15 cellular contexts compared by ENCODE assay signal in the genomic region with DNA sequence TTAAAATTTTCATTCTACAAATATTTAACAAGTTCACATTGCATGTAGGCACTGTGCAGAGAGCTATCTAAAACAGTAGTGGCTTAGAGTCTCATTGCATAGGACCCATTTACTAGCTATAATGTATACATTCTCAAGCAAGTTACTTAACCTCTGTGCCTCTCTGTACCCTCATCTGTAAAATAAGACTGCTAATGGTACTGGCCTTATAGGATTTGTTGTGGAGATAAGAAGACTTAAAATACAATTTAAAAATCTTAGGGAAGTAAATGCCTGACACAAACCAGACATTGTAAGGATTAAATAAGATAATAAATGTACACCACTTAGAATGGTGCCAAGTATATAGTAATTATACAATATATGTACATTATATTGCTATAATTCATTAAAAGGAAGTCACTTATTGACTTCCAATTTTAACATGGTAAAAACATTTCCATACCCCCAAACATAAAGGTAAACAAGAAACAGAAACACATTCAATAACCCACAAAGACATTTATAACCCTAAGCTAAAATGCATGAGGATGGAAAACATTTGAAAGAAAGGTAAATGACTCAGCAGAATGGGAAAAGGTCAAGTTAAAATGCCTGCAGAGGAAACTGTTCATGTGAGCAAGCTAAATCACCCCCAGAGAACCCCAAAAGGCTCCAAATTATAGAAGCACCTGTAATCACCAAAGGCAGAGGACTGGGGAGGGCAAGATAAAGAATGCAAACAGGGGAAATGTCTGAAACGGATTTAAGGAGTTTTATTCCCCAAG. TPM values are rescaled to one million over a fixed set of nuclear protein-coding genes. Genes with fewer than 3 reads are reported as not detected.
DNase-seq lines count a peak whose midpoint lies in the region; ATAC-seq, FAIRE-seq and TF ChIP-seq lines count a peak whose summit lies in the region.
"Had no signal": no experiment of that assay in that cellular context is flagged by ENCODE, and none has a peak within 500 bp of the region (broad histone marks: within the 10 kb centered on the region; RNA-seq: fewer than 3 reads in every experiment).

No MANE protein-coding gene starts in this region.

- TF ChIP-seq EP300 in A549 (IDR thresholded peaks at IDR 0.05): no peak

- H3K9me3 ChIP-seq in A549 (no peaks in the 10 kb centered on the region), uterus (no peaks in the 10 kb centered on the region)
- H3K9me3 ChIP-seq: colonic mucosa, SK-N-SH had no signal

- no peaks in the 10 kb centered on the region for H3K36me3 ChIP-seq in uterus
- H3K36me3 ChIP-seq: colonic mucosa, spleen had no signal

- H3K27me3 ChIP-seq in uterus: no peaks in the 10 kb centered on the region
- H3K27me3 ChIP-seq: colonic mucosa, spleen had no signal

- 12% methylated on average over 1 of the region's 1 CpG for WGBS in A549 (ENCODE audit: missing lambda C conversion rate)

- TF ChIP-seq CTCF in A549 (IDR thresholded peaks at IDR 0.05) (no peak), D721Med (IDR thresholded peaks at IDR 0.05; ENCODE audit: insufficient read depth, missing control alignments) (no peak), fibroblast of villous mesenchyme (IDR thresholded peaks at IDR 0.05; ENCODE audit: insufficient read depth, low read depth, low read length) (no peak), uterus (IDR thresholded peaks at IDR 0.05) (no peak)

- in situ Hi-C loops in SK-MEL-5 (cut with HindIII; ENCODE audit: low pct_unique_long_range_greater_than_20kb, low sequenced_read_pairs): no loop called here

- no peak for ATAC-seq in A549
- no peak for ATAC-seq in HG02970 (IDR thresholded peaks at IDR 0.05; ENCODE audit: low FRiP score, unreplicated experiment)

- DNase-seq in A549 (ENCODE audit: low read depth in 1 of 2, low spot score in 1 of 2): peak in 1 of 2 experiments; percentile 10
- DNase-seq in D721Med (ENCODE audit: insufficient read length, low spot score): no peak
- DNase-seq in SK-MEL-5 (ENCODE audit: low read depth, low spot score): peak; percentile 6
- peak; percentile 51 for DNase-seq in fibroblast of villous mesenchyme (ENCODE audit: low read depth)
- no peak for DNase-seq in NCI-H1105 treated with DMSO at 0.1 percent for 48 hours (lab: John Stamatoyannopoulos, UW)
- no peak for DNase-seq in uterus
- DNase-seq: activated CD8-positive, alpha-beta memory T cell treated with anti-CD3 and anti-CD28 coated beads, Interleukin-2, amount 50 U/mL, for 48 hours; anterior cingulate cortex; colonic mucosa; NCI-H1092; SK-N-SH; spleen; substantia nigra had no signal

- peaks cover 16% of the 10 kb centered on the region for H3K4me1 ChIP-seq in A549
- no peaks in the 10 kb centered on the region for H3K4me1 ChIP-seq in uterus
- H3K4me1 ChIP-seq: colonic mucosa had no signal

- H3K4me2 ChIP-seq in A549: peak overlapping the region; percentile 52
- H3K4me2 ChIP-seq: SK-N-SH had no signal

- CTCF ChIA-PET in A549 (lab: Yijun Ruan, JAX): interaction anchor here (0.5 to 1.0 kb wide), 2 partner anchors 18 to 296 kb away, joined by 3 read pairs; no protein-coding TSS in a partner anchor

- intact Hi-C loops in uterus (cut with DNase I; ENCODE audit: low total_unique reads): no loop called here

- POLR2A ChIA-PET in A549 (lab: Yijun Ruan, JAX): interaction anchor here (0.6 kb wide), 1 partner anchor 119 kb away, joined by 5 read pairs; no protein-coding TSS in a partner anchor

- no peak for TF ChIP-seq RAD21 in A549 (conservative IDR thresholded peaks at IDR 0.05 in 1 of 2, IDR thresholded peaks at IDR 0.05 in 1 of 2)

- FAIRE-seq in A549 (lab: Jason Lieb, UNC) (no peak), D721Med (lab: Jason Lieb, UNC) (peak; percentile 38)

- H3K4me3 ChIP-seq in A549: no peak overlapping the region
- no peak overlapping the region for H3K4me3 ChIP-seq in fibroblast of villous mesenchyme (ENCODE audit: low read depth, low read length)
- no peak overlapping the region for H3K4me3 ChIP-seq in uterus
- H3K4me3 ChIP-seq: colonic mucosa, spleen had no signal

- H3K27ac ChIP-seq in A549 (peak overlapping the region; percentile 60 to 75), uterus (no peak overlapping the region)
- H3K27ac ChIP-seq: C4-2B, colonic mucosa, spleen had no signal

- TF ChIP-seq POLR2A in A549 (IDR thresholded peaks at IDR 0.05; ENCODE audit: low read length): no peak
- no peak for TF ChIP-seq POLR2A in uterus (IDR thresholded peaks at IDR 0.05)

TF ChIP-seq in A549, 52 proteins besides CTCF, POLR2A, EP300 and RAD21:
- TF ChIP-seq MAFK (IDR thresholded peaks at IDR 0.05; ENCODE audit: partially characterized antibody) (peak; percentile 89), PBX3 (IDR thresholded peaks at IDR 0.05) (no peak), NFE2L2 (conservative IDR thresholded peaks at IDR 0.05; ENCODE audit: low read length) (peak; percentile 55), HEYL (CRISPR knock-in tag; IDR thresholded peaks at IDR 0.05) (no peak)

RNA-seq across cellular contexts. Expression of gene RPS6KA5, which starts 30.8 kb away (rescaled TPM):
- polyA plus RNA-seq in A549 (2011; rRNA removed): 3.6 and 4.1 TPM in 2 replicates
- 0.89 and 1.1 TPM in 2 replicates for polyA plus RNA-seq in A549 (2012; cell fraction: cytosol; rRNA removed)
- 0.74 and 1.1 TPM in 2 replicates for polyA plus RNA-seq in A549 (2012; cell fraction: nucleus; rRNA removed)
- 2.2 to 3.2 TPM (median 3.0 TPM) in 3 replicates for polyA plus RNA-seq in A549 (2017; fragmentation: RNase III; extraction: RNeasy Plus Mini Kit Qiagen cat#74134 plus additional on column Dnase treatment)
- 1.5 and 1.8 TPM in 2 replicates for polyA minus RNA-seq in A549 (2011; rRNA and poly(A)+ RNA removed)
- 3.7 and 4.3 TPM in 2 replicates for total RNA-seq in SK-MEL-5 (2014; rRNA removed; shearing (Covaris generic))
- 2.9 and 3.7 TPM in 2 replicates for polyA plus RNA-seq in SK-MEL-5 (2015; cell fraction: cytosol; rRNA removed)
- polyA plus RNA-seq in SK-MEL-5 (2015; cell fraction: nucleus; rRNA removed): 2.5 and 3.8 TPM in 2 replicates
- total RNA-seq in fibroblast of villous mesenchyme: 0.86 and 0.97 TPM in 2 replicates
- total RNA-seq in uterus: 10 to 100 TPM in 2 of 4 donors, 1 to 10 TPM in 2; 3.8 to 20.0 (median 14.8) TPM

Comparison
In these comparisons a context has a peak if more than half of its experiments do, and no peak if none do; other contexts are left out.
1. DNase-seq: peak in SK-MEL-5 (single experiment) and fibroblast of villous mesenchyme (single experiment); none in D721Med (single experiment), NCI-H1105 treated with DMSO at 0.1 percent for 48 hours (single experiment) and uterus (0 of 2).
2. H3K27ac ChIP-seq: peak in A549 (2 of 2); none in uterus (0 of 2).